Comparison of ENCODE assay signal across 17 cellular contexts in genomic region chr1:115158181-115158580, GRCh38.
A peak's percentile ranks its signal among the peaks of the same experiment; 100 is the strongest.
DNase-seq lines count a peak whose midpoint lies in the region; ATAC-seq, FAIRE-seq and TF ChIP-seq lines count a peak whose summit lies in the region.
"Had no signal": no experiment of that assay in that cellular context is flagged by ENCODE, and none has a peak within 500 bp of the region (broad histone marks: within the 10 kb centered on the region; RNA-seq: fewer than 3 reads in every experiment).

No MANE protein-coding gene starts in this region.

- intact Hi-C loops in lower lobe of right lung (cut with DNase I): no loop called here

- no peaks in the 10 kb centered on the region for H4K20me1 ChIP-seq in keratinocyte (ENCODE audit: control insufficient read depth, extremely low read depth, insufficient read depth, low read length)

- FAIRE-seq in bronchial epithelial cell (lab: Jason Lieb, UNC): peak; percentile 94
- FAIRE-seq in keratinocyte (lab: Jason Lieb, UNC): peak; percentile 97
- FAIRE-seq: frontal cortex, GM12891, kidney had no signal

- H3K9ac ChIP-seq in keratinocyte (ENCODE audit: control insufficient read depth, extremely low read depth, insufficient read depth, low read length): no peak overlapping the region

- DNase-seq in LHCN-M2 (ENCODE audit: low read depth) (peak; percentile 43), bronchial epithelial cell (ENCODE audit: low read depth) (peak; percentile 97), keratinocyte (ENCODE audit: low read depth, low spot score) (no peak), NCI-H128 (lab: John Stamatoyannopoulos, UW; ENCODE audit: unreplicated experiment) (no peak), lower lobe of right lung (no peak)
- DNase-seq: activated CD4-positive, alpha-beta T cell treated with anti-CD3 and anti-CD28 coated beads for 48 hours; central memory CD4-positive, alpha-beta T cell; DMS153; H9; kidney; NCI-H2081; stimulated activated CD8-positive, alpha-beta memory T cell treated with anti-CD3 and anti-CD28 coated beads, Interleukin-4, amount 100 ng/mL, for 48 hours had no signal

- peak overlapping the region; percentile 57 for H3K27ac ChIP-seq in ACC112 (ENCODE audit: low read depth, low read length)
- no peak overlapping the region for H3K27ac ChIP-seq in keratinocyte (ENCODE audit: control insufficient read depth, insufficient read depth, low read length)
- no peak overlapping the region for H3K27ac ChIP-seq in lower lobe of right lung

- peaks cover 19% of the 10 kb centered on the region for H3K4me1 ChIP-seq in ACC112 (ENCODE audit: control insufficient read depth, insufficient read depth, low read length, unreplicated experiment)
- peaks cover 21% of the 10 kb centered on the region for H3K4me1 ChIP-seq in keratinocyte (ENCODE audit: control insufficient read depth, extremely low read depth, insufficient read depth, low read length)
- no peaks in the 10 kb centered on the region for H3K4me1 ChIP-seq in lower lobe of right lung

- H3K79me2 ChIP-seq in ACC112 (ENCODE audit: control insufficient read depth, insufficient read depth, low read length, unreplicated experiment): no peaks in the 10 kb centered on the region
- H3K79me2 ChIP-seq in keratinocyte (ENCODE audit: control insufficient read depth, insufficient read depth, low read length): no peaks in the 10 kb centered on the region

- H3K9me3 ChIP-seq in keratinocyte (ENCODE audit: control insufficient read depth, low read depth, low read length) (no peaks in the 10 kb centered on the region), lower lobe of right lung (no peaks in the 10 kb centered on the region)

- dilution Hi-C loops in keratinocyte (cut with MboI; ENCODE audit: extremely low pct_ligation_motif_present, low sequenced_read_pairs): no loop called here

- H3K9me1 ChIP-seq in keratinocyte (ENCODE audit: control insufficient read depth, extremely low read depth, insufficient read depth, low read length): no peaks in the 10 kb centered on the region

- H3K36me3 ChIP-seq in ACC112 (ENCODE audit: insufficient read depth, low read length) (no peaks in the 10 kb centered on the region), bronchial epithelial cell (ENCODE audit: control insufficient read depth, insufficient read depth, low read length) (no peaks in the 10 kb centered on the region), keratinocyte (ENCODE audit: control insufficient read depth in 2 of 2, extremely low read depth in 1 of 2, insufficient read depth in 2 of 2, low read length in 2 of 2) (no peaks in the 10 kb centered on the region), lower lobe of right lung (no peaks in the 10 kb centered on the region)

- H3K27me3 ChIP-seq in ACC112 (ENCODE audit: insufficient read depth, low read length) (no peaks in the 10 kb centered on the region), bronchial epithelial cell (ENCODE audit: control insufficient read depth, insufficient read depth, low read length) (no peaks in the 10 kb centered on the region), keratinocyte (ENCODE audit: control insufficient read depth, extremely low read depth, insufficient read depth, low read length) (no peaks in the 10 kb centered on the region), lower lobe of right lung (ENCODE audit: low read depth) (no peaks in the 10 kb centered on the region)

- peak overlapping the region; percentile 4 for H3K4me2 ChIP-seq in keratinocyte (ENCODE audit: control insufficient read depth, extremely low read depth, insufficient read depth, low read depth, low read length)

- no peak for TF ChIP-seq CTCF in bronchial epithelial cell (IDR thresholded peaks at IDR 0.05; ENCODE audit: insufficient read depth, low read length, severe bottlenecking)
- TF ChIP-seq CTCF in keratinocyte (optimal IDR thresholded peaks at IDR 0.05 in 1 of 3, IDR thresholded peaks at IDR 0.05 in 1 of 3, conservative IDR thresholded peaks at IDR 0.05 in 1 of 3; ENCODE audit: extremely low read depth in 1 of 3, insufficient read depth in 2 of 3, low read length in 3 of 3): no peak
- TF ChIP-seq CTCF in lower lobe of right lung (IDR thresholded peaks at IDR 0.05): no peak

- H3K4me3 ChIP-seq in ACC112 (ENCODE audit: low read depth, low read length) (no peak overlapping the region), bronchial epithelial cell (ENCODE audit: low read depth, low read length) (no peak overlapping the region), keratinocyte (ENCODE audit: control insufficient read depth in 2 of 3, extremely low read depth in 1 of 3, insufficient read depth in 2 of 3, low read depth in 1 of 3, low read length in 3 of 3) (no peak overlapping the region), lower lobe of right lung (no peak overlapping the region)

- ATAC-seq in lower lobe of right lung (no peak), HG03097 (IDR thresholded peaks at IDR 0.05; ENCODE audit: low FRiP score, unreplicated experiment) (no peak), HG02938 (IDR thresholded peaks at IDR 0.05; ENCODE audit: unreplicated experiment) (no peak)

- H2AFZ ChIP-seq in ACC112 (ENCODE audit: low read length, unreplicated experiment) (peak overlapping the region; percentile 72), keratinocyte (ENCODE audit: control insufficient read depth, low read length) (no peak overlapping the region)

Comparison
In these comparisons a context has a peak if more than half of its experiments do, and no peak if none do; other contexts are left out.
1. DNase-seq: peak in LHCN-M2 (single experiment) and bronchial epithelial cell (single experiment); none in keratinocyte (single experiment), NCI-H128 (single experiment) and lower lobe of right lung (single experiment).